ENCODE assay signal across 1 cellular context in genomic region chr1:209839875-209840491, GRCh38.
TF ChIP-seq lines count a peak whose summit lies in the region.

No MANE protein-coding gene starts in this region.

TF ChIP-seq in K562, 482 proteins besides CTCF, POLR2A, EP300 and RAD21 (continued from another document):
- TF ChIP-seq RBM39 (optimal IDR thresholded peaks at IDR 0.05; ENCODE audit: low read depth, low read length) = no peak
- TF ChIP-seq ZNF589 (CRISPR knock-in tag; IDR thresholded peaks at IDR 0.05; ENCODE audit: low read depth) = peak; percentile 81; the same call in 1 of the 2 replicates
- TF ChIP-seq NR2C2 (CRISPR knock-in tag; IDR thresholded peaks at IDR 0.05) = no peak
- TF ChIP-seq NR2C2 (tag; IDR thresholded peaks at IDR 0.05) = no peak; the same call in 1 of the 2 replicates
- TF ChIP-seq ATF3 (IDR thresholded peaks at IDR 0.05) = peak; percentile 57
- no peak for TF ChIP-seq ATF3 (CRISPR knock-in tag; conservative IDR thresholded peaks at IDR 0.05)
- TF ChIP-seq WHSC1 (IDR thresholded peaks at IDR 0.05; ENCODE audit: low read length) = no peak
- TF ChIP-seq HDAC1 (IDR thresholded peaks at IDR 0.05) = no peak
- TF ChIP-seq ZNF175 (CRISPR knock-in tag; IDR thresholded peaks at IDR 0.05; ENCODE audit: low read depth) = peak; percentile 24; the same call in 1 of the 2 replicates
- TF ChIP-seq CREB5 (CRISPR knock-in tag; IDR thresholded peaks at IDR 0.05) = no peak
- TF ChIP-seq FOSL1 (tag; conservative IDR thresholded peaks at IDR 0.05) = peak; percentile 92
- no peak for TF ChIP-seq PBX2 (CRISPR knock-in tag; IDR thresholded peaks at IDR 0.05; ENCODE audit: low read depth)
- TF ChIP-seq PBX2 (tag; conservative IDR thresholded peaks at IDR 0.05; ENCODE audit: low read depth) = no peak
- TF ChIP-seq TAF15 (IDR thresholded peaks at IDR 0.05; ENCODE audit: low read depth, low read length) = no peak
- TF ChIP-seq GABPB1 (CRISPR knock-in tag; IDR thresholded peaks at IDR 0.05) = no peak
- TF ChIP-seq HMG20B (CRISPR knock-in tag; IDR thresholded peaks at IDR 0.05) = no peak
- TF ChIP-seq DMBX1 (CRISPR knock-in tag; IDR thresholded peaks at IDR 0.05; ENCODE audit: borderline replicate concordance) = peak; percentile 53; the same call in 1 of the 2 replicates
- TF ChIP-seq FOXA1 (IDR thresholded peaks at IDR 0.05; ENCODE audit: borderline replicate concordance) = no peak
- no peak for TF ChIP-seq ZNF507 (tag; conservative IDR thresholded peaks at IDR 0.05)
- TF ChIP-seq POLR2AphosphoS5 (IDR thresholded peaks at IDR 0.05; ENCODE audit: control insufficient read depth, insufficient read depth, low read depth, low read length) = peak; percentile 27; the same call in 1 of the 2 replicates
